ENCODE assay signal across 25 cellular contexts in the genomic region with DNA sequence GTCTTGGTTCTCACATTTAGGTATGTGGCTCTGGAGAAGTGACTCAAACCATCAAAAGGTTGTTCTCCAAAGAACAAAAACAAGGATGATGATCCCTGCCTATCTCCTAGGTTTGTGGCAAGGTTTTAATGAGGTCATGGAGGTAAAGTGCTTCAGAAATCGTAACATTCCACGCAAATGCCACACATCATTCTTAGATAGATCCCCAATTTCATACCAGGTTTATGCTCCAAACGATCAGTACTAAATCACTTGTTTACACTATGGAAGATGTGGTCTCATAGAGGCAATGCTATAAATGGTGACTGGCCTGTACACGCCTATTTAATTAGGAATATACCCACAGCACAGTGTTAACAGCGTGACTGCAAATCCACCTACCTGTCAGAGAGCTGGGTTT.
DNase-seq lines count a peak whose midpoint lies in the region; ATAC-seq, FAIRE-seq and TF ChIP-seq lines count a peak whose summit lies in the region.
"Had no signal": no experiment of that assay in that cellular context is flagged by ENCODE, and none has a peak within 500 bp of the region (broad histone marks: within the 10 kb centered on the region; RNA-seq: fewer than 3 reads in every experiment).

No MANE protein-coding gene starts in this region.

- no peak overlapping the region for H3K9ac ChIP-seq in mesendoderm (ENCODE audit: low read length)
- H3K9ac ChIP-seq: SK-N-SH had no signal

- H2AK5ac ChIP-seq in mesendoderm (ENCODE audit: low read length): no peak overlapping the region

- H3K4me3 Mint-ChIP-seq in stimulated activated effector memory CD8-positive, alpha-beta T cell treated with anti-CD3 and anti-CD28 coated beads, Interleukin-12 subunit alpha, Interleukin-12 subunit beta, amount 100 ng/mL, for 72 hours: no peak overlapping the region
- H3K4me3 Mint-ChIP-seq: CD14-positive monocyte; CD8-positive, alpha-beta memory T cell had no signal

- ATAC-seq in stimulated activated effector memory CD8-positive, alpha-beta T cell treated with anti-CD3 and anti-CD28 coated beads, Interleukin-12 subunit alpha, Interleukin-12 subunit beta, amount 100 ng/mL, for 72 hours: no peak
- ATAC-seq in GM21423 (IDR thresholded peaks at IDR 0.05; ENCODE audit: unreplicated experiment): no peak
- ATAC-seq in GM18520 (IDR thresholded peaks at IDR 0.05; ENCODE audit: unreplicated experiment): no peak

- no peak overlapping the region for H2BK120ac ChIP-seq in mesendoderm (ENCODE audit: low read depth, low read length)

- no peaks in the 10 kb centered on the region for H3K9me3 Mint-ChIP-seq in stimulated activated effector memory CD8-positive, alpha-beta T cell treated with anti-CD3 and anti-CD28 coated beads, Interleukin-12 subunit alpha, Interleukin-12 subunit beta, amount 100 ng/mL, for 72 hours
- H3K9me3 Mint-ChIP-seq: CD14-positive monocyte; CD8-positive, alpha-beta memory T cell had no signal

- no peak overlapping the region for H4K8ac ChIP-seq in mesendoderm (ENCODE audit: low read depth, low read length)

- TF ChIP-seq POLR2A in GM12892 (IDR thresholded peaks at IDR 0.05; ENCODE audit: low read depth, low read length): no peak

- no peak overlapping the region for H3K56ac ChIP-seq in mesendoderm (ENCODE audit: low read length)

- H3K9me3 ChIP-seq in HAP-1: no peaks in the 10 kb centered on the region
- H3K9me3 ChIP-seq: BE2C, SK-N-SH had no signal

- H3K79me1 ChIP-seq in mesendoderm (ENCODE audit: low read length): no peaks in the 10 kb centered on the region

- no peak overlapping the region for H3K4me2 ChIP-seq in mesendoderm (ENCODE audit: low read length)
- H3K4me2 ChIP-seq: SK-N-SH had no signal

- H3K36me3 ChIP-seq in mesendoderm (ENCODE audit: control insufficient read depth, insufficient read depth, low read length): no peaks in the 10 kb centered on the region
- no peaks in the 10 kb centered on the region for H3K36me3 ChIP-seq in HAP-1 (replicated peaks)
- H3K36me3 ChIP-seq: BE2C had no signal

- no peak overlapping the region for H3K4ac ChIP-seq in mesendoderm (ENCODE audit: low read depth, low read length)

- H3K27me3 ChIP-seq in mesendoderm (ENCODE audit: insufficient read depth, low read length, poor library complexity) (no peaks in the 10 kb centered on the region), HAP-1 (ENCODE audit: low read depth) (no peaks in the 10 kb centered on the region)
- H3K27me3 ChIP-seq: BE2C had no signal

- H3K27ac ChIP-seq in mesendoderm (ENCODE audit: low read depth, low read length): no peak overlapping the region

- H4K5ac ChIP-seq in mesendoderm (ENCODE audit: low read length): no peak overlapping the region

- peak; percentile 9 for FAIRE-seq in GM12892 (lab: Jason Lieb, UNC)
- FAIRE-seq: GM18507 had no signal

- H3K18ac ChIP-seq in mesendoderm (ENCODE audit: low read length): peak overlapping the region; percentile 11

- H3K4me1 ChIP-seq in mesendoderm (ENCODE audit: control insufficient read depth, low read depth, low read length): peaks cover 2% of the 10 kb centered on the region
- H3K4me1 ChIP-seq in HAP-1: no peaks in the 10 kb centered on the region; the same call in 1 of the 2 replicates

- in situ Hi-C loops in HAP-1 (cut with MboI; ENCODE audit: low sequenced_read_pairs): no loop called here

- DNase-seq in GM12892 (ENCODE audit: insufficient read length): no peak
- DNase-seq in NCI-H69 (lab: John Stamatoyannopoulos, UW): peak; percentile 15
- DNase-seq in mesendoderm: no peak
- DNase-seq in stimulated activated effector memory CD8-positive, alpha-beta T cell treated with anti-CD3 and anti-CD28 coated beads, Interleukin-12 subunit alpha, Interleukin-12 subunit beta, amount 100 ng/mL, for 72 hours (ENCODE audit: low spot score in 2 of 2): no peak
- no peak for DNase-seq in HAP-1 (ENCODE audit: low spot score in 2 of 2)
- DNase-seq: 8988T; ACHN; BE2C; CD8-positive, alpha-beta memory T cell; DND-41; H7; NCI-H1092 treated with DMSO at 0.1 percent for 48 hours; NCI-H1436; NCI-H187; NCI-H2081 treated with DMSO at 0.1 percent for 48 hours; NCI-H2171; NCI-H226; NCI-H510A treated with DMSO at 0.1 percent for 48 hours; NCI-H748 treated with DMSO at 0.1 percent for 48 hours; SK-N-SH; SW 1271 had no signal

- peaks cover 38% of the 10 kb centered on the region for H3K36me3 Mint-ChIP-seq in stimulated activated effector memory CD8-positive, alpha-beta T cell treated with anti-CD3 and anti-CD28 coated beads, Interleukin-12 subunit alpha, Interleukin-12 subunit beta, amount 100 ng/mL, for 72 hours

- no peak overlapping the region for H2BK15ac ChIP-seq in mesendoderm (replicated peaks; ENCODE audit: low read depth)

- H3K79me2 ChIP-seq in mesendoderm (ENCODE audit: control insufficient read depth, insufficient read depth, low read length): no peaks in the 10 kb centered on the region

- H3K4me1 Mint-ChIP-seq in stimulated activated effector memory CD8-positive, alpha-beta T cell treated with anti-CD3 and anti-CD28 coated beads, Interleukin-12 subunit alpha, Interleukin-12 subunit beta, amount 100 ng/mL, for 72 hours: peaks cover 12% of the 10 kb centered on the region
- H3K4me1 Mint-ChIP-seq: CD14-positive monocyte had no signal

- H2BK5ac ChIP-seq in mesendoderm (ENCODE audit: low read length): no peak overlapping the region

- no CpG with 5 or more reads among the region's 5 CpGs for WGBS in mesendoderm (ENCODE audit: extremely low coverage, insufficient coverage, low lambda C conversion rate)

- peak overlapping the region; percentile 10 for H3K27ac Mint-ChIP-seq in stimulated activated effector memory CD8-positive, alpha-beta T cell treated with anti-CD3 and anti-CD28 coated beads, Interleukin-12 subunit alpha, Interleukin-12 subunit beta, amount 100 ng/mL, for 72 hours
- H3K27ac Mint-ChIP-seq: CD14-positive monocyte; CD8-positive, alpha-beta memory T cell had no signal

- H3K23ac ChIP-seq in mesendoderm (ENCODE audit: low read length): no peak overlapping the region

- no peak overlapping the region for H3K4me3 ChIP-seq in mesendoderm (ENCODE audit: low read length)
- H3K4me3 ChIP-seq in HAP-1: no peak overlapping the region
